20 cellular contexts compared by ENCODE assay signal in genomic region chr1:226118357-226118756, GRCh38.
"Had no signal": no experiment of that assay in that cellular context is flagged by ENCODE, and none has a peak within 500 bp of the region (broad histone marks: within the 10 kb centered on the region; RNA-seq: fewer than 3 reads in every experiment).

No MANE protein-coding gene starts in this region.

- H3K9me3 Mint-ChIP-seq: activated naive CD8-positive, alpha-beta T cell treated with anti-CD3 and anti-CD28 coated beads, Interleukin-2, amount 50 U/mL, for 24 hours; natural killer cell treated with Interleukin-12 subunit alpha and Interleukin-12 subunit beta and Interleukin-15 and Interleukin-18, amount 100 ng/mL, for 72 hours; stimulated activated effector memory CD8-positive, alpha-beta T cell treated with anti-CD3 and anti-CD28 coated beads, Interleukin-12 subunit alpha, Interleukin-12 subunit beta, amount 100 ng/mL, for 72 hours; T-cell; WTC11 had no signal

- H3K4me1 ChIP-seq: uterus had no signal

- H3K36me3 Mint-ChIP-seq: natural killer cell treated with Interleukin-12 subunit alpha and Interleukin-12 subunit beta and Interleukin-15 and Interleukin-18, amount 100 ng/mL, for 72 hours; T-cell had no signal

- ATAC-seq: activated naive CD8-positive, alpha-beta T cell treated with anti-CD3 and anti-CD28 coated beads, Interleukin-2, amount 50 U/mL, for 24 hours; body of pancreas; left lung; natural killer cell treated with Interleukin-12 subunit alpha and Interleukin-12 subunit beta and Interleukin-15 and Interleukin-18, amount 100 ng/mL, for 72 hours; sciatic nerve; stimulated activated effector memory CD8-positive, alpha-beta T cell treated with anti-CD3 and anti-CD28 coated beads, Interleukin-12 subunit alpha, Interleukin-12 subunit beta, amount 100 ng/mL, for 72 hours; T-cell; WTC11 had no signal

- H3K27me3 Mint-ChIP-seq: activated naive CD8-positive, alpha-beta T cell treated with anti-CD3 and anti-CD28 coated beads, Interleukin-2, amount 50 U/mL, for 24 hours; natural killer cell treated with Interleukin-12 subunit alpha and Interleukin-12 subunit beta and Interleukin-15 and Interleukin-18, amount 100 ng/mL, for 72 hours; T-cell had no signal

- H3K27ac Mint-ChIP-seq: activated naive CD8-positive, alpha-beta T cell treated with anti-CD3 and anti-CD28 coated beads, Interleukin-2, amount 50 U/mL, for 24 hours; stimulated activated effector memory CD8-positive, alpha-beta T cell treated with anti-CD3 and anti-CD28 coated beads, Interleukin-12 subunit alpha, Interleukin-12 subunit beta, amount 100 ng/mL, for 72 hours; T-cell; WTC11 had no signal

- H3K36me3 ChIP-seq: cardiac muscle cell, left lung, transverse colon, uterus had no signal

- DNase-seq: activated CD4-positive, alpha-beta T cell treated with anti-CD3 and anti-CD28 coated beads, Interleukin-2, amount 50 U/mL, for 48 hours; activated gamma-delta T cell; activated naive CD4-positive, alpha-beta T cell treated with anti-CD3 and anti-CD28 coated beads, Interleukin-2, amount 50 U/mL, for 16 hours; activated naive CD8-positive, alpha-beta T cell treated with anti-CD3 and anti-CD28 coated beads, Interleukin-2, amount 50 U/mL, for 24 hours; body of pancreas; cortex of kidney; left lung; midbrain; occipital lobe; small intestine; stimulated activated CD4-positive, alpha-beta T cell treated with anti-CD3 and anti-CD28 coated beads, Interleukin-2, amount 100 ng/mL, for 24 hours; T-cell; transverse colon; uterus had no signal

- H3K27ac ChIP-seq: body of pancreas, cardiac muscle cell, left lung, transverse colon, uterus had no signal

- H3K4me3 ChIP-seq: body of pancreas, cardiac muscle cell, left lung, lung, transverse colon, uterus had no signal

- H3K4me3 Mint-ChIP-seq: activated naive CD8-positive, alpha-beta T cell treated with anti-CD3 and anti-CD28 coated beads, Interleukin-2, amount 50 U/mL, for 24 hours; natural killer cell treated with Interleukin-12 subunit alpha and Interleukin-12 subunit beta and Interleukin-15 and Interleukin-18, amount 100 ng/mL, for 72 hours; stimulated activated effector memory CD8-positive, alpha-beta T cell treated with anti-CD3 and anti-CD28 coated beads, Interleukin-12 subunit alpha, Interleukin-12 subunit beta, amount 100 ng/mL, for 72 hours; T-cell; WTC11 had no signal

- H3K27me3 ChIP-seq: body of pancreas, transverse colon, uterus had no signal

- H3K9me3 ChIP-seq: body of pancreas, left lung, transverse colon, uterus had no signal
